21 cellular contexts compared by ENCODE assay signal in genomic region chr17:48676963-48677558, GRCh38. TPM values are rescaled to one million over a fixed set of nuclear protein-coding genes. Genes with fewer than 3 reads are reported as not detected.
A peak's percentile ranks its signal among the peaks of the same experiment; 100 is the strongest.
DNase-seq lines count a peak whose midpoint lies in the region; ATAC-seq, FAIRE-seq and TF ChIP-seq lines count a peak whose summit lies in the region.
"Had no signal": no experiment of that assay in that cellular context is flagged by ENCODE, and none has a peak within 500 bp of the region (broad histone marks: within the 10 kb centered on the region; RNA-seq: fewer than 3 reads in every experiment).

No MANE protein-coding gene starts in this region.

- H3K9me3 Mint-ChIP-seq in GM23338 (no peaks in the 10 kb centered on the region), osteocyte (ENCODE audit: unreplicated experiment) (no peaks in the 10 kb centered on the region)
- H3K9me3 Mint-ChIP-seq: CD8-positive, alpha-beta T cell; HFFc6 had no signal

- no peak overlapping the region for H3K4me2 ChIP-seq in GM23338
- H3K4me2 ChIP-seq: A549 had no signal

- no peaks in the 10 kb centered on the region for H3K9me2 ChIP-seq in GM23338 (ENCODE audit: insufficient read depth)

- H3F3A ChIP-seq in GM23338 (replicated peaks; ENCODE audit: low read depth) = 0 out of 2 replicates have a peak, but pooled peaks cover 4% of the 10 kb centered on the region

- H3K4me3 ChIP-seq in GM23338 = no peak overlapping the region
- H3K4me3 ChIP-seq in small intestine (ENCODE audit: low read depth in 1 of 2, low read length in 2 of 2) = no peak overlapping the region
- H3K4me3 ChIP-seq: A549 had no signal

- TF ChIP-seq CTCF in GM23338 (conservative IDR thresholded peaks at IDR 0.05; ENCODE audit: low read depth in 2 of 2) = no peak
- no peak for TF ChIP-seq CTCF in osteocyte (IDR thresholded peaks at IDR 0.05)

- H3K4me1 Mint-ChIP-seq in GM23338 (peaks cover 6% of the 10 kb centered on the region; the same call in 1 of the 3 replicates), T-helper 17 cell (peaks cover 4% of the 10 kb centered on the region), osteocyte (ENCODE audit: unreplicated experiment) (no peaks in the 10 kb centered on the region)

- H3K79me2 ChIP-seq in GM23338 (replicated peaks; ENCODE audit: insufficient read depth) = no peaks in the 10 kb centered on the region

- no peak overlapping the region for H3K27ac ChIP-seq in GM23338 (ENCODE audit: low read depth)
- no peak overlapping the region for H3K27ac ChIP-seq in small intestine (ENCODE audit: low read depth in 1 of 2, low read length in 1 of 2)

- H3K4me1 ChIP-seq in GM23338 (ENCODE audit: insufficient read depth) = no peaks in the 10 kb centered on the region
- no peaks in the 10 kb centered on the region for H3K4me1 ChIP-seq in small intestine (ENCODE audit: control insufficient read depth in 2 of 2, insufficient read depth in 1 of 2, low read depth in 1 of 2, low read length in 1 of 2)

- peaks cover 76% of the 10 kb centered on the region for H3K27me3 ChIP-seq in GM23338 (ENCODE audit: insufficient read depth)
- H3K27me3 ChIP-seq in small intestine (ENCODE audit: control insufficient read depth in 2 of 2, insufficient read depth in 2 of 2, low read length in 2 of 2) = peaks cover 2 to 15% of the 10 kb centered on the region in 2 donors

- no peak overlapping the region for H2AFZ ChIP-seq in GM23338

- H3K9me3 ChIP-seq in T-helper 17 cell (ENCODE audit: control insufficient read depth, low read length, poor library complexity, severe bottlenecking) = no peaks in the 10 kb centered on the region
- no peaks in the 10 kb centered on the region for H3K9me3 ChIP-seq in small intestine (ENCODE audit: control insufficient read depth, low read depth)
- H3K9me3 ChIP-seq: A549 had no signal

- DNase-seq in GM23338 (ENCODE audit: low spot score) (peak; percentile 27), HEK293T (ENCODE audit: extremely low spot score) (no peak), T-helper 17 cell (no peak), osteocyte (ENCODE audit: extremely low spot score, unreplicated experiment) (peak; percentile 36), small intestine (no peak), GM03348 (ENCODE audit: low spot score) (no peak)
- DNase-seq in activated effector memory CD4-positive, alpha-beta T cell treated with Interleukin-2 at 50 U/mL for 16 hours = no peak
- DNase-seq: CD8-positive, alpha-beta T cell; COR-L47; DMS153; DMS79 treated with DMSO at 0.1 percent for 48 hours; EL; H7; HFFc6; KBM-7 had no signal

- H3K36me3 ChIP-seq in GM23338 (ENCODE audit: insufficient read depth) = no peaks in the 10 kb centered on the region
- no peaks in the 10 kb centered on the region for H3K36me3 ChIP-seq in small intestine (ENCODE audit: control insufficient read depth in 2 of 2, insufficient read depth in 2 of 2, low read length in 2 of 2)

- H4K20me1 ChIP-seq in GM23338 (replicated peaks; ENCODE audit: insufficient read depth) = no peaks in the 10 kb centered on the region

- WGBS in small intestine, 3 donors = 59 to 67% (median 63%) methylated on average over 6 of the region's 6 CpGs

- H3K4me3 Mint-ChIP-seq in GM23338 (no peak overlapping the region), T-helper 17 cell (no peak overlapping the region), osteocyte (ENCODE audit: unreplicated experiment) (no peak overlapping the region)
- H3K4me3 Mint-ChIP-seq: CD8-positive, alpha-beta T cell; HFFc6 had no signal

- FAIRE-seq in small intestine (lab: Jason Lieb, UNC) = no peak
- FAIRE-seq: A549, D721Med, G401.6 had no signal

- H3K27me3 Mint-ChIP-seq in GM23338 (ENCODE audit: insufficient read depth, low read depth, poor library complexity) = peaks cover 29% of the 10 kb centered on the region
- peaks cover 53% of the 10 kb centered on the region for H3K27me3 Mint-ChIP-seq in T-helper 17 cell
- peaks cover 65% of the 10 kb centered on the region for H3K27me3 Mint-ChIP-seq in osteocyte (ENCODE audit: unreplicated experiment)

- POLR2A ChIA-PET in HEK293T (lab: Yijun Ruan, JAX) = interaction anchor here (1.6 kb wide), 1 partner anchor 114 kb away, joined by 5 read pairs; no protein-coding TSS in a partner anchor

- H3K36me3 Mint-ChIP-seq in GM23338 (ENCODE audit: low read depth) (no peaks in the 10 kb centered on the region), T-helper 17 cell (ENCODE audit: low read depth) (peaks cover 3% of the 10 kb centered on the region), osteocyte (ENCODE audit: unreplicated experiment) (no peaks in the 10 kb centered on the region)
- H3K36me3 Mint-ChIP-seq: CD14-positive monocyte; CD8-positive, alpha-beta T cell had no signal

- ATAC-seq in GM23338 (no peak), T-helper 17 cell (no peak)
- ATAC-seq: CD8-positive, alpha-beta T cell had no signal

- CTCF ChIA-PET in HEK293T (lab: Yijun Ruan, JAX) = interaction anchor here (4.4 to 6.2 kb wide), 2 partner anchors 113 to 202 kb away, joined by 39 to 82 read pairs; no protein-coding TSS in a partner anchor

- no peak overlapping the region for H3K27ac Mint-ChIP-seq in GM23338
- peak overlapping the region; percentile 86 for H3K27ac Mint-ChIP-seq in T-helper 17 cell
- no peak overlapping the region for H3K27ac Mint-ChIP-seq in osteocyte (ENCODE audit: unreplicated experiment)
- H3K27ac Mint-ChIP-seq: CD8-positive, alpha-beta T cell; HFFc6 had no signal

TF ChIP-seq in GM23338, 12 proteins besides CTCF, POLR2A, EP300 and RAD21 (continues in another document):
- no peak for TF ChIP-seq JUNB (IDR thresholded peaks at IDR 0.05; ENCODE audit: unreplicated experiment)

TF ChIP-seq in HEK293T, 16 proteins besides CTCF, POLR2A, EP300 and RAD21:
- TF ChIP-seq ELF4 (IDR thresholded peaks at IDR 0.05) = no peak
- TF ChIP-seq PKNOX1 (IDR thresholded peaks at IDR 0.05) = peak; percentile 52
- TF ChIP-seq ARNT (IDR thresholded peaks at IDR 0.05) = no peak
- TF ChIP-seq NFRKB (IDR thresholded peaks at IDR 0.05) = no peak
- TF ChIP-seq FOXM1 (IDR thresholded peaks at IDR 0.05; ENCODE audit: borderline replicate concordance) = no peak
- TF ChIP-seq ZNF384 (IDR thresholded peaks at IDR 0.05) = no peak
- no peak for TF ChIP-seq SUZ12 (IDR thresholded peaks at IDR 0.05)
- no peak for TF ChIP-seq FOXK2 (IDR thresholded peaks at IDR 0.05)
- TF ChIP-seq FOXA1 (IDR thresholded peaks at IDR 0.05) = no peak
TF ChIP-seq in HEK293T: peak in this region for 1.

RNA-seq across cellular contexts. Expression of gene PRAC1, which starts 45.3 kb away (rescaled TPM):
- not detected in 2 replicates for total RNA-seq in GM23338 (2014; rRNA removed; shearing (Covaris generic))
- 0.70 TPM in 1 of 2 replicates, not detected in the other for polyA plus RNA-seq in GM23338 (2016; fragmentation: Nextera tagmentation; extraction: Ambion mirVana)
- total RNA-seq in T-helper 17 cell = not detected
- total RNA-seq in osteocyte = not detected in 2 replicates
- polyA plus RNA-seq in small intestine = not detected
- total RNA-seq: CD8-positive, alpha-beta T cell; HFFc6; HT1080 had no signal
- polyA plus RNA-seq: A549, BJ, CD14-positive monocyte had no signal

RNA-seq across cellular contexts. Expression of gene PRAC2, which starts 45.9 kb away (rescaled TPM):
- total RNA-seq in GM23338 (2014; rRNA removed; shearing (Covaris generic)) = not detected in 2 replicates
- polyA plus RNA-seq in GM23338 (2016; fragmentation: Nextera tagmentation; extraction: Ambion mirVana) (not detected in 2 replicates), small intestine (not detected)
- total RNA-seq in T-helper 17 cell (not detected), osteocyte (not detected in 2 replicates)
- total RNA-seq: CD8-positive, alpha-beta T cell; HFFc6; HT1080 had no signal
- polyA plus RNA-seq: A549, CD14-positive monocyte had no signal

RNA-seq across cellular contexts. Expression of gene HOXB9, which starts 50.9 kb away (rescaled TPM):
- not detected in 2 replicates for total RNA-seq in GM23338 (2014; rRNA removed; shearing (Covaris generic))
- not detected in 2 replicates for polyA plus RNA-seq in GM23338 (2016; fragmentation: Nextera tagmentation; extraction: Ambion mirVana)
- under 1 TPM in 1 of 2 donors, not detected in 1; 0.16 TPM for total RNA-seq in T-helper 17 cell
- not detected in 2 replicates for total RNA-seq in osteocyte
- under 1 TPM in 2 of 3 donors, not detected in 1; 0.07 to 0.54 TPM for polyA plus RNA-seq in small intestine
- total RNA-seq: CD8-positive, alpha-beta T cell; H7; HFFc6 had no signal
- polyA plus RNA-seq: BJ, CD14-positive monocyte had no signal

RNA-seq across cellular contexts. Expression of gene HOXB13, which starts 51.5 kb away (rescaled TPM):
- not detected in 2 replicates for total RNA-seq in GM23338 (2014; rRNA removed; shearing (Covaris generic))
- polyA plus RNA-seq in GM23338 (2016; fragmentation: Nextera tagmentation; extraction: Ambion mirVana) = not detected in 2 replicates
- not detected for total RNA-seq in T-helper 17 cell
- total RNA-seq in osteocyte = not detected in 2 replicates
- under 1 TPM in 1 of 3 donors, not detected in 2; 0.22 TPM for polyA plus RNA-seq in small intestine
- total RNA-seq: CD8-positive, alpha-beta T cell; HFFc6 had no signal
- polyA plus RNA-seq: CD14-positive monocyte had no signal

Comparison
In these comparisons a context has a peak if more than half of its experiments do, and no peak if none do; other contexts are left out.
1. DNase-seq: peak in GM23338 (single experiment) and osteocyte (single experiment); none in HEK293T (single experiment), T-helper 17 cell (0 of 3), activated effector memory CD4-positive, alpha-beta T cell treated with Interleukin-2 at 50 U/mL for 16 hours (single experiment), small intestine (single experiment) and GM03348 (single experiment).